In genomic region chr13:112053744-112054615, GRCh38 we compare ENCODE assay signal across 1 cellular context.
TF ChIP-seq lines count a peak whose summit lies in the region.

No MANE protein-coding gene starts in this region.

TF ChIP-seq in neural cell, 6 proteins besides CTCF, POLR2A, EP300 and RAD21 (continued from another document):
- no peak for TF ChIP-seq REST (IDR thresholded peaks at IDR 0.05; ENCODE audit: borderline replicate concordance)
- no peak for TF ChIP-seq EZH2 (IDR thresholded peaks at IDR 0.05; ENCODE audit: borderline replicate concordance, insufficient read depth, low read length, poor library complexity, severe bottlenecking)
- TF ChIP-seq SMC3 (conservative IDR thresholded peaks at IDR 0.05; ENCODE audit: poor library complexity) = peak; percentile 26
TF ChIP-seq in neural cell: peak in this region for 2.
